Comparison of ENCODE assay signal across 18 cellular contexts in the genomic region with DNA sequence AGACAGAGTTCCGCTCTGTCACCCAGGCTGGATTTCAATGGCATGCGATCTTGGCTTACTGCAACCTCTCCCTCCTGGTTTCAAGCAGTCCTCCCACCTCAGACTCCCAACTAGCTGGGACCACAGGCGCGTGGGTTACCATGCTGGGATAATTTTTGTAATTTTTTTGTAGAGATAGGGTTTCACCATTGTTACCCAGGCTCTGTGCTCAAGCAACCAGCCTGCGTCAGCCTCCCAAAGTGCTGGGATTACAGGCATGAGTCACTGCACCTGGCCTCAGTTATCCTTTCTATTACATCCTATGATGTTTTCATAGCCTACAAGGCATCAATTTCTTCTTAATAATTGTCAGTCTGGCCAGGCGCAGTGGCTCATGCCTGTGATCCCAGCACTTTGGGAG. TPM values are rescaled to one million over a fixed set of nuclear protein-coding genes. Genes with fewer than 3 reads are reported as not detected.
"Had no signal": no experiment of that assay in that cellular context is flagged by ENCODE, and none has a peak within 500 bp of the region (broad histone marks: within the 10 kb centered on the region; RNA-seq: fewer than 3 reads in every experiment).

No MANE protein-coding gene starts in this region.

- DNase-seq: activated CD4-positive, alpha-beta memory T cell treated with anti-CD3 and anti-CD28 coated beads, Interleukin-2, amount 10 ng/mL, durations not matched to agents 7 days and 5 days; activated CD4-positive, alpha-beta T cell treated with anti-CD3 and anti-CD28 coated beads for 36 hours; activated naive CD4-positive, alpha-beta T cell treated with anti-CD3 and anti-CD28 coated beads, Interleukin-2, amount 10 ng/mL, durations not matched to agents 7 days and 5 days; amniotic stem cell; cerebellar nuclear complex; dermis blood vessel endothelial cell; foreskin melanocyte; heart left ventricle; islet precursor cell; left ventricle myocardium inferior; mesenchymal stem cell; nephron progenitor cell; ovary; stimulated activated CD4-positive, alpha-beta T cell treated with anti-CD3 and anti-CD28 coated beads, Interleukin-4, amount 100 ng/mL, for 24 hours; T-helper 9 cell; upper lobe of right lung had no signal

- ATAC-seq: activated CD4-positive, alpha-beta T cell treated with anti-CD3 and anti-CD28 coated beads for 36 hours; heart left ventricle; upper lobe of right lung had no signal

- H3K27ac ChIP-seq: heart left ventricle, left ventricle myocardium inferior, ovary, upper lobe of right lung had no signal

- H3K27me3 ChIP-seq: heart left ventricle, ovary, upper lobe of right lung had no signal

- H3K36me3 ChIP-seq: heart left ventricle, left ventricle myocardium inferior, ovary, upper lobe of right lung had no signal

- H3K4me3 ChIP-seq: heart left ventricle, left ventricle myocardium inferior, ovary, upper lobe of right lung had no signal

- H3K4me1 ChIP-seq: heart left ventricle, left ventricle myocardium inferior, upper lobe of right lung had no signal

- H3K9me3 ChIP-seq: heart left ventricle, left ventricle myocardium inferior, ovary, upper lobe of right lung had no signal

RNA-seq across cellular contexts. Expression of a gene that starts 36.5 kb away (rescaled TPM):
- total RNA-seq: activated CD4-positive, alpha-beta memory T cell treated with anti-CD3 and anti-CD28 coated beads, Interleukin-2, amount 10 ng/mL, durations not matched to agents 7 days and 5 days; activated CD4-positive, alpha-beta T cell treated with anti-CD3 and anti-CD28 coated beads for 36 hours; activated T-helper 1 cell treated with anti-CD3 and anti-CD28 coated beads, Interleukin-12 subunit alpha, Interleukin-12 subunit beta, Interleukin-2, Interleukin-4 antibody, amounts not matched to agents 30 ng/mL and 10 ng/mL and 1 ng/mL, durations not matched to agents 14 hours and 24 hours and 36 hours; dermis blood vessel endothelial cell; heart left ventricle; left ventricle myocardium inferior; temporal lobe; upper lobe of right lung had no signal
- polyA plus RNA-seq: heart left ventricle had no signal

RNA-seq across cellular contexts. Expression of a gene that starts 49.9 kb away (rescaled TPM):
- total RNA-seq: activated CD4-positive, alpha-beta memory T cell treated with anti-CD3 and anti-CD28 coated beads, Interleukin-2, amount 10 ng/mL, durations not matched to agents 7 days and 5 days; activated CD4-positive, alpha-beta T cell treated with anti-CD3 and anti-CD28 coated beads for 36 hours; activated T-helper 1 cell treated with anti-CD3 and anti-CD28 coated beads, Interleukin-12 subunit alpha, Interleukin-12 subunit beta, Interleukin-2, Interleukin-4 antibody, amounts not matched to agents 30 ng/mL and 10 ng/mL and 1 ng/mL, durations not matched to agents 14 hours and 24 hours and 36 hours; dermis blood vessel endothelial cell had no signal
- polyA plus RNA-seq: heart left ventricle had no signal
